In the genomic region with DNA sequence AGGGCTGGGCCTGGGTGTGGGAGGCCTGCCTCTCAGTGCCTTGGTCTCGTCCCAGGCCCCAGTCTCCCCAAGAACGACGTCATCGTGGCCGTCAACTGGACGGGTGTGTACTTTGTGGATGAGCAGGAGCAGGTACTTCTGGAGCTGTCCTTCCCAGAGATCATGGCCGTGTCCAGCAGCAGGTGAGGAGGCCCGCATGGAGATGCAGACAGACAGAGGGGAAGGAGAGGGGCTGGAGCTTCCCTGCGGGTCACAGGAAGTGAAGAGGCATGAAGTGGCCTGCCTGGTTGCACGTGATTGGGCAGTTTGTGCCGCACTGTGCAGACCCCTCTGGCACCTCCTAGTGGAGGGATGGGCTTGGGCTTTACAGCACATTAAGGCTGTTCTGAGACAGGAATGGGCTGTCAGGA, we compare ENCODE assay signal across 8 cellular contexts.
A peak's percentile ranks its signal among the peaks of the same experiment; 100 is the strongest.
DNase-seq lines count a peak whose midpoint lies in the region; ATAC-seq and TF ChIP-seq lines count a peak whose summit lies in the region.

No MANE protein-coding gene starts in this region.

- TF ChIP-seq CTCF in HEK293 (tag by site-specific recombination; IDR thresholded peaks at IDR 0.05) (0 out of 2 replicates have a peak, but pooled peaks have one; percentile 17), mesothelial cell of epicardium (IDR thresholded peaks at IDR 0.05; ENCODE audit: unreplicated experiment) (peak; percentile 32)

- no peaks in the 10 kb centered on the region for H3K4me1 ChIP-seq in HEK293 (ENCODE audit: control insufficient read depth, insufficient read depth, low read length)

- peak; percentile 47 for ATAC-seq in activated T-helper 17 cell treated with anti-CD3 and anti-CD28 coated beads, Interleukin-2, amount 50 U/mL, for 72 hours (replicated peaks)
- ATAC-seq in HG03097 (IDR thresholded peaks at IDR 0.05; ENCODE audit: low FRiP score, unreplicated experiment) (no peak), HG02759 (IDR thresholded peaks at IDR 0.05; ENCODE audit: unreplicated experiment) (no peak), T-cell (replicated peaks in 1 of 4) (no peak), GM19395 (IDR thresholded peaks at IDR 0.05; ENCODE audit: unreplicated experiment) (no peak)

- CTCF ChIA-PET in HEK293 (lab: Yijun Ruan, JAX) = interaction anchor here (0.6 to 1.9 kb wide), 8 partner anchors 8 to 350 kb away, joined by 3 to 9 read pairs (median 4); no protein-coding TSS in a partner anchor
- CTCF ChIA-PET in T-cell (lab: Charles Lee) = no interaction called here

- H3K9me3 Mint-ChIP-seq in activated T-helper 17 cell treated with anti-CD3 and anti-CD28 coated beads, Interleukin-2, amount 50 U/mL, for 72 hours = no peaks in the 10 kb centered on the region
- H3K9me3 Mint-ChIP-seq in mesothelial cell of epicardium (no peaks in the 10 kb centered on the region), T-cell (no peaks in the 10 kb centered on the region)

- H3K4me3 Mint-ChIP-seq in activated T-helper 17 cell treated with anti-CD3 and anti-CD28 coated beads, Interleukin-2, amount 50 U/mL, for 72 hours = no peak overlapping the region
- H3K4me3 Mint-ChIP-seq in mesothelial cell of epicardium (no peak overlapping the region), T-cell (no peak overlapping the region)

- POLR2A ChIA-PET in HEK293 (lab: Yijun Ruan, JAX) = no interaction called here
- POLR2A ChIA-PET in T-cell (lab: Charles Lee) = no interaction called here

- H3K9me3 ChIP-seq in HEK293 (ENCODE audit: control insufficient read depth, insufficient read depth, low read depth, low read length) = no peaks in the 10 kb centered on the region

- DNase-seq in Daoy (ENCODE audit: low read depth) = peak; percentile 51
- DNase-seq in mesothelial cell of epicardium (ENCODE audit: low spot score in 2 of 2, unreplicated experiment in 2 of 2) = peak in 1 of 2 experiments; percentile 12
- DNase-seq in T-cell = no peak

- H3K4me3 ChIP-seq in HEK293 (ENCODE audit: low read depth, low read length) = no peak overlapping the region

- H3K27me3 Mint-ChIP-seq in activated T-helper 17 cell treated with anti-CD3 and anti-CD28 coated beads, Interleukin-2, amount 50 U/mL, for 72 hours = no peaks in the 10 kb centered on the region
- H3K27me3 Mint-ChIP-seq in mesothelial cell of epicardium (ENCODE audit: low read depth) (no peaks in the 10 kb centered on the region), T-cell (no peaks in the 10 kb centered on the region)

- no peaks in the 10 kb centered on the region for H3K36me3 Mint-ChIP-seq in activated T-helper 17 cell treated with anti-CD3 and anti-CD28 coated beads, Interleukin-2, amount 50 U/mL, for 72 hours (ENCODE audit: low read depth)
- H3K36me3 Mint-ChIP-seq in mesothelial cell of epicardium (no peaks in the 10 kb centered on the region), T-cell (no peaks in the 10 kb centered on the region)

- H3K27ac ChIP-seq in HEK293 (ENCODE audit: extremely low read depth, low read depth, low read length) = no peak overlapping the region

- no peaks in the 10 kb centered on the region for H3K36me3 ChIP-seq in HEK293 (ENCODE audit: control insufficient read depth in 2 of 2, insufficient read depth in 1 of 2, low read length in 2 of 2)

- H3K4me1 Mint-ChIP-seq in activated T-helper 17 cell treated with anti-CD3 and anti-CD28 coated beads, Interleukin-2, amount 50 U/mL, for 72 hours = no peaks in the 10 kb centered on the region
- H3K4me1 Mint-ChIP-seq in mesothelial cell of epicardium = peaks cover 1% of the 10 kb centered on the region
- H3K4me1 Mint-ChIP-seq in T-cell = no peaks in the 10 kb centered on the region

- no peak overlapping the region for H3K27ac Mint-ChIP-seq in activated T-helper 17 cell treated with anti-CD3 and anti-CD28 coated beads, Interleukin-2, amount 50 U/mL, for 72 hours
- H3K27ac Mint-ChIP-seq in mesothelial cell of epicardium = no peak overlapping the region
- no peak overlapping the region for H3K27ac Mint-ChIP-seq in T-cell

TF ChIP-seq in HEK293, 187 proteins besides CTCF, POLR2A, EP300 and RAD21:
- TF ChIP-seq ZNF132 (tag by site-specific recombination; IDR thresholded peaks at IDR 0.05; ENCODE audit: borderline replicate concordance) (no peak), FEZF1 (tag by site-specific recombination; IDR thresholded peaks at IDR 0.05) (peak; percentile 41; the same call in 1 of the 2 replicates)
